Comparison of ENCODE assay signal across 8 cellular contexts in genomic region chr12:113422030-113422900, GRCh38. TPM values are rescaled to one million over a fixed set of nuclear protein-coding genes. Genes with fewer than 3 reads are reported as not detected.
A peak's percentile ranks its signal among the peaks of the same experiment; 100 is the strongest.
DNase-seq lines count a peak whose midpoint lies in the region; ATAC-seq and TF ChIP-seq lines count a peak whose summit lies in the region.

TSS of gene SDSL (plus strand) at chr12:113422380. CDS start at chr12:113427983, 5,603 bp downstream.

- ATAC-seq in GM19452 (IDR thresholded peaks at IDR 0.05; ENCODE audit: unreplicated experiment) (peak; percentile 83), HG03442 (IDR thresholded peaks at IDR 0.05; ENCODE audit: unreplicated experiment) (peak; percentile 96)

- H3K79me2 ChIP-seq in DOHH2 (ENCODE audit: control insufficient read depth, low read length) (no peaks in the 10 kb centered on the region), OCI-LY3 (ENCODE audit: low read length) (no peaks in the 10 kb centered on the region)

- H3K4me3 ChIP-seq in DOHH2 (ENCODE audit: low read length) = no peak within 1 kb of the TSS
- H3K4me3 ChIP-seq in OCI-LY3 (ENCODE audit: low read length) = peak within 1 kb of the TSS; percentile 77
- H3K4me3 ChIP-seq in brain microvascular endothelial cell (ENCODE audit: low read depth, low read length) = peak within 1 kb of the TSS; percentile 69
- peak within 1 kb of the TSS; percentile 85 for H3K4me3 ChIP-seq in skeletal muscle satellite cell (ENCODE audit: low read length)

- TF ChIP-seq CTCF in DOHH2 (IDR thresholded peaks at IDR 0.05; ENCODE audit: low read depth, low read length, poor library complexity, severe bottlenecking) = no peak
- TF ChIP-seq CTCF in OCI-LY3 (IDR thresholded peaks at IDR 0.05; ENCODE audit: low read depth, low read length) = no peak
- no peak for TF ChIP-seq CTCF in brain microvascular endothelial cell (IDR thresholded peaks at IDR 0.05; ENCODE audit: low read depth, low read length, missing control alignments)

- H4K20me1 ChIP-seq in DOHH2 (ENCODE audit: control insufficient read depth, insufficient read depth, low read depth, low read length) = no peaks in the 10 kb centered on the region
- H4K20me1 ChIP-seq in OCI-LY3 (ENCODE audit: insufficient read depth, low read length) = no peaks in the 10 kb centered on the region

- H3K9me3 ChIP-seq in DOHH2 (ENCODE audit: control insufficient read depth, insufficient read depth, low read length) (no peaks in the 10 kb centered on the region), OCI-LY3 (ENCODE audit: insufficient read depth, low read length) (no peaks in the 10 kb centered on the region), skeletal muscle satellite cell (replicated peaks; ENCODE audit: low read length) (no peaks in the 10 kb centered on the region)

- H3K9me2 ChIP-seq in DOHH2 (replicated peaks; ENCODE audit: control insufficient read depth, low read length) = no peaks in the 10 kb centered on the region

- no peaks in the 10 kb centered on the region for H3F3A ChIP-seq in DOHH2 (ENCODE audit: control insufficient read depth, insufficient read depth)

- H3K36me3 ChIP-seq in DOHH2 (ENCODE audit: control insufficient read depth, low read length) (no peaks in the 10 kb centered on the region), OCI-LY3 (replicated peaks; ENCODE audit: low read depth, low read length) (no peaks in the 10 kb centered on the region), brain microvascular endothelial cell (replicated peaks) (no peaks in the 10 kb centered on the region), skeletal muscle satellite cell (ENCODE audit: insufficient read depth, low read length) (no peaks in the 10 kb centered on the region)

- peak within 1 kb of the TSS; percentile 45 for H3K4me2 ChIP-seq in DOHH2 (ENCODE audit: low read length)
- H3K4me2 ChIP-seq in OCI-LY3 (ENCODE audit: low read length) = peak within 1 kb of the TSS; percentile 88
- peak within 1 kb of the TSS; percentile 97 for H3K4me2 ChIP-seq in skeletal muscle satellite cell (ENCODE audit: low read length)

- H3K9ac ChIP-seq in OCI-LY3 (ENCODE audit: low read length) (peak within 1 kb of the TSS; percentile 73), skeletal muscle satellite cell (ENCODE audit: low read depth, low read length) (peak within 1 kb of the TSS; percentile 96)

- peak; percentile 69 for DNase-seq in brain microvascular endothelial cell
- DNase-seq in iPS-NIHi7 (ENCODE audit: extremely low spot score) = peak; percentile 68
- no peak for DNase-seq in NCI-H1105 (lab: John Stamatoyannopoulos, UW)

- peak within 1 kb of the TSS; percentile 47 for H2AFZ ChIP-seq in OCI-LY3 (ENCODE audit: low read depth, low read length)

- H3K27ac ChIP-seq in DOHH2 (ENCODE audit: low read depth, low read length) = no peak within 1 kb of the TSS
- H3K27ac ChIP-seq in OCI-LY3 (ENCODE audit: low read length) = peak within 1 kb of the TSS; percentile 33; the same call in 1 of the 2 replicates
- H3K27ac ChIP-seq in brain microvascular endothelial cell = peak within 1 kb of the TSS; percentile 40

- H3K27me3 ChIP-seq in DOHH2 (ENCODE audit: control insufficient read depth, low read length) (peaks cover 28% of the 10 kb centered on the region), OCI-LY3 (ENCODE audit: low read depth, low read length) (peaks cover 43% of the 10 kb centered on the region), brain microvascular endothelial cell (replicated peaks) (no peaks in the 10 kb centered on the region), skeletal muscle satellite cell (ENCODE audit: control insufficient read depth, insufficient read depth, low read length) (no peaks in the 10 kb centered on the region)

- in situ Hi-C loops in brain microvascular endothelial cell (cut with HindIII; ENCODE audit: low pct_ligation_motif_present, low sequenced_read_pairs) = no loop called here

- H3K4me1 ChIP-seq in DOHH2 (ENCODE audit: control insufficient read depth, low read length) = peaks cover 24% of the 10 kb centered on the region
- peaks cover 40% of the 10 kb centered on the region for H3K4me1 ChIP-seq in OCI-LY3 (ENCODE audit: low read length)
- peaks cover 11% of the 10 kb centered on the region for H3K4me1 ChIP-seq in skeletal muscle satellite cell (ENCODE audit: control insufficient read depth, insufficient read depth, low read length)

RNA-seq across cellular contexts. Expression of gene SDSL, which starts in this region (rescaled TPM):
- total RNA-seq in skeletal muscle satellite cell (2012; rRNA removed) = 4.8 and 7.9 TPM in 2 replicates

Comparison
In these comparisons a context has a peak if more than half of its experiments do, and no peak if none do; other contexts are left out.
1. H3K4me2 ChIP-seq: peak in every context shown above with its lines; median percentile 97 in skeletal muscle satellite cell; 88 in OCI-LY3; 45 in DOHH2.